1 cellular context compared by ENCODE assay signal in genomic region chr11:68309621-68310185, GRCh38.
TF ChIP-seq lines count a peak whose summit lies in the region.

No MANE protein-coding gene starts in this region.

TF ChIP-seq in HepG2, 621 proteins besides CTCF, POLR2A, EP300 and RAD21 (continued from another document and continues in another):
- TF ChIP-seq, protein P1, sequence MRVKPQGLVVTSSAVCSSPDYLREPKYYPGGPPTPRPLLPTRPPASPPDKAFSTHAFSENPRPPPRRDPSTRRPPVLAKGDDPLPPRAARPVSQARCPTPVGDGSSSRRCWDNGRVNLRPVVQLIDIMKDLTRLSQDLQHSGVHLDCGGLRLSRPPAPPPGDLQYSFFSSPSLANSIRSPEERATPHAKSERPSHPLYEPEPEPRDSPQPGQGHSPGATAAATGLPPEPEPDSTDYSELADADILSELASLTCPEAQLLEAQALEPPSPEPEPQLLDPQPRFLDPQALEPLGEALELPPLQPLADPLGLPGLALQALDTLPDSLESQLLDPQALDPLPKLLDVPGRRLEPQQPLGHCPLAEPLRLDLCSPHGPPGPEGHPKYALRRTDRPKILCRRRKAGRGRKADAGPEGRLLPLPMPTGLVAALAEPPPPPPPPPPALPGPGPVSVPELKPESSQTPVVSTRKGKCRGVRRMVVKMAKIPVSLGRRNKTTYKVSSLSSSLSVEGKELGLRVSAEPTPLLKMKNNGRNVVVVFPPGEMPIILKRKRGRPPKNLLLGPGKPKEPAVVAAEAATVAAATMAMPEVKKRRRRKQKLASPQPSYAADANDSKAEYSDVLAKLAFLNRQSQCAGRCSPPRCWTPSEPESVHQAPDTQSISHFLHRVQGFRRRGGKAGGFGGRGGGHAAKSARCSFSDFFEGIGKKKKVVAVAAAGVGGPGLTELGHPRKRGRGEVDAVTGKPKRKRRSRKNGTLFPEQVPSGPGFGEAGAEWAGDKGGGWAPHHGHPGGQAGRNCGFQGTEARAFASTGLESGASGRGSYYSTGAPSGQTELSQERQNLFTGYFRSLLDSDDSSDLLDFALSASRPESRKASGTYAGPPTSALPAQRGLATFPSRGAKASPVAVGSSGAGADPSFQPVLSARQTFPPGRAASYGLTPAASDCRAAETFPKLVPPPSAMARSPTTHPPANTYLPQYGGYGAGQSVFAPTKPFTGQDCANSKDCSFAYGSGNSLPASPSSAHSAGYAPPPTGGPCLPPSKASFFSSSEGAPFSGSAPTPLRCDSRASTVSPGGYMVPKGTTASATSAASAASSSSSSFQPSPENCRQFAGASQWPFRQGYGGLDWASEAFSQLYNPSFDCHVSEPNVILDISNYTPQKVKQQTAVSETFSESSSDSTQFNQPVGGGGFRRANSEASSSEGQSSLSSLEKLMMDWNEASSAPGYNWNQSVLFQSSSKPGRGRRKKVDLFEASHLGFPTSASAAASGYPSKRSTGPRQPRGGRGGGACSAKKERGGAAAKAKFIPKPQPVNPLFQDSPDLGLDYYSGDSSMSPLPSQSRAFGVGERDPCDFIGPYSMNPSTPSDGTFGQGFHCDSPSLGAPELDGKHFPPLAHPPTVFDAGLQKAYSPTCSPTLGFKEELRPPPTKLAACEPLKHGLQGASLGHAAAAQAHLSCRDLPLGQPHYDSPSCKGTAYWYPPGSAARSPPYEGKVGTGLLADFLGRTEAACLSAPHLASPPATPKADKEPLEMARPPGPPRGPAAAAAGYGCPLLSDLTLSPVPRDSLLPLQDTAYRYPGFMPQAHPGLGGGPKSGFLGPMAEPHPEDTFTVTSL (CRISPR knock-in tag; IDR thresholded peaks at IDR 0.05; ENCODE audit: borderline replicate concordance), result peak; percentile 41; the same call in 1 of the 2 replicates
- TF ChIP-seq PITX1 (CRISPR knock-in tag; IDR thresholded peaks at IDR 0.05), result 0 out of 2 replicates have a peak, but pooled peaks have one; percentile 19
- no peak for TF ChIP-seq HOXA9 (CRISPR knock-in tag; IDR thresholded peaks at IDR 0.05; ENCODE audit: borderline replicate concordance)
- TF ChIP-seq ZNF614 (CRISPR knock-in tag; IDR thresholded peaks at IDR 0.05; ENCODE audit: borderline replicate concordance), result no peak
- TF ChIP-seq ZNF598 (CRISPR knock-in tag; IDR thresholded peaks at IDR 0.05; ENCODE audit: borderline replicate concordance), result no peak
- TF ChIP-seq ZKSCAN5 (CRISPR knock-in tag; IDR thresholded peaks at IDR 0.05), result peak; percentile 94
- 0 out of 2 replicates have a peak, but pooled peaks have one; percentile 30 for TF ChIP-seq ZNF710 (CRISPR knock-in tag; IDR thresholded peaks at IDR 0.05; ENCODE audit: borderline replicate concordance)
- TF ChIP-seq ELK4 (CRISPR knock-in tag; IDR thresholded peaks at IDR 0.05; ENCODE audit: borderline replicate concordance), result no peak
- no peak for TF ChIP-seq EEA1 (CRISPR knock-in tag; IDR thresholded peaks at IDR 0.05; ENCODE audit: borderline replicate concordance)
- TF ChIP-seq ZNF841 (CRISPR knock-in tag; IDR thresholded peaks at IDR 0.05; ENCODE audit: borderline replicate concordance), result no peak
- TF ChIP-seq, protein P2, sequence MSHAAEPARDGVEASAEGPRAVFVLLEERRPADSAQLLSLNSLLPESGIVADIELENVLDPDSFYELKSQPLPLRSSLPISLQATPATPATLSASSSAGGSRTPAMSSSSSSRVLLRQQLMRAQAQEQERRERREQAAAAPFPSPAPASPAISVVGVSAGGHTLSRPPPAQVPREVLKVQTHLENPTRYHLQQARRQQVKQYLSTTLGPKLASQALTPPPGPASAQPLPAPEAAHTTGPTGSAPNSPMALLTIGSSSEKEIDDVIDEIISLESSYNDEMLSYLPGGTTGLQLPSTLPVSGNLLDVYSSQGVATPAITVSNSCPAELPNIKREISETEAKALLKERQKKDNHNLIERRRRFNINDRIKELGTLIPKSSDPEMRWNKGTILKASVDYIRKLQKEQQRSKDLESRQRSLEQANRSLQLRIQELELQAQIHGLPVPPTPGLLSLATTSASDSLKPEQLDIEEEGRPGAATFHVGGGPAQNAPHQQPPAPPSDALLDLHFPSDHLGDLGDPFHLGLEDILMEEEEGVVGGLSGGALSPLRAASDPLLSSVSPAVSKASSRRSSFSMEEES (CRISPR knock-in tag; IDR thresholded peaks at IDR 0.05), result no peak
- no peak for TF ChIP-seq ZNF263 (CRISPR knock-in tag; IDR thresholded peaks at IDR 0.05)
- TF ChIP-seq, protein P3, sequence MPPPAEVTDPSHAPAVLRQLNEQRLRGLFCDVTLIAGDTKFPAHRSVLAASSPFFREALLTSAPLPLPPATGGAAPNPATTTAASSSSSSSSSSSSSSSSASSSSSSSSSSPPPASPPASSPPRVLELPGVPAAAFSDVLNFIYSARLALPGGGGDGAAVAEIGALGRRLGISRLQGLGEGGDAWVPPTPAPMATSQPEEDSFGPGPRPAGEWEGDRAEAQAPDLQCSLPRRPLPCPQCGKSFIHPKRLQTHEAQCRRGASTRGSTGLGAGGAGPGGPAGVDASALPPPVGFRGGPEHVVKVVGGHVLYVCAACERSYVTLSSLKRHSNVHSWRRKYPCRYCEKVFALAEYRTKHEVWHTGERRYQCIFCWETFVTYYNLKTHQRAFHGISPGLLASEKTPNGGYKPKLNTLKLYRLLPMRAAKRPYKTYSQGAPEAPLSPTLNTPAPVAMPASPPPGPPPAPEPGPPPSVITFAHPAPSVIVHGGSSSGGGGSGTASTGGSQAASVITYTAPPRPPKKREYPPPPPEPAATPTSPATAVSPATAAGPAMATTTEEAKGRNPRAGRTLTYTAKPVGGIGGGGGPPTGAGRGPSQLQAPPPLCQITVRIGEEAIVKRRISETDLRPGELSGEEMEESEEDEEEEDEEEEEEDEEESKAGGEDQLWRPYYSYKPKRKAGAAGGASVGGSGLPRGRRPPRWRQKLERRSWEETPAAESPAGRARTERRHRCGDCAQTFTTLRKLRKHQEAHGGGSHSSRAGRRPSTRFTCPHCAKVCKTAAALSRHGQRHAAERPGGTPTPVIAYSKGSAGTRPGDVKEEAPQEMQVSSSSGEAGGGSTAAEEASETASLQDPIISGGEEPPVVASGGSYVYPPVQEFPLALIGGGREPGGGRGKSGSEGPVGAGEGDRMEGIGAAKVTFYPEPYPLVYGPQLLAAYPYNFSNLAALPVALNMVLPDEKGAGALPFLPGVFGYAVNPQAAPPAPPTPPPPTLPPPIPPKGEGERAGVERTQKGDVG (CRISPR knock-in tag; IDR thresholded peaks at IDR 0.05; ENCODE audit: borderline replicate concordance), result no peak
- no peak for TF ChIP-seq ZNF563 (CRISPR knock-in tag; IDR thresholded peaks at IDR 0.05)
- no peak for TF ChIP-seq ARHGAP35 (CRISPR knock-in tag; IDR thresholded peaks at IDR 0.05; ENCODE audit: borderline replicate concordance)
- no peak for TF ChIP-seq NFYC (CRISPR knock-in tag; IDR thresholded peaks at IDR 0.05)
- TF ChIP-seq MIXL1 (CRISPR knock-in tag; IDR thresholded peaks at IDR 0.05), result no peak
- TF ChIP-seq ZNF776 (CRISPR knock-in tag; IDR thresholded peaks at IDR 0.05), result no peak
- no peak for TF ChIP-seq KMT2B (CRISPR knock-in tag; IDR thresholded peaks at IDR 0.05)
- no peak for TF ChIP-seq JUND (CRISPR knock-in tag; IDR thresholded peaks at IDR 0.05)
- TF ChIP-seq ZNF878 (CRISPR knock-in tag; IDR thresholded peaks at IDR 0.05), result no peak
- TF ChIP-seq SCMH1 (CRISPR knock-in tag; IDR thresholded peaks at IDR 0.05; ENCODE audit: borderline replicate concordance), result no peak
- no peak for TF ChIP-seq MED8 (CRISPR knock-in tag; IDR thresholded peaks at IDR 0.05; ENCODE audit: insufficient replicate concordance)
- TF ChIP-seq, protein P4, sequence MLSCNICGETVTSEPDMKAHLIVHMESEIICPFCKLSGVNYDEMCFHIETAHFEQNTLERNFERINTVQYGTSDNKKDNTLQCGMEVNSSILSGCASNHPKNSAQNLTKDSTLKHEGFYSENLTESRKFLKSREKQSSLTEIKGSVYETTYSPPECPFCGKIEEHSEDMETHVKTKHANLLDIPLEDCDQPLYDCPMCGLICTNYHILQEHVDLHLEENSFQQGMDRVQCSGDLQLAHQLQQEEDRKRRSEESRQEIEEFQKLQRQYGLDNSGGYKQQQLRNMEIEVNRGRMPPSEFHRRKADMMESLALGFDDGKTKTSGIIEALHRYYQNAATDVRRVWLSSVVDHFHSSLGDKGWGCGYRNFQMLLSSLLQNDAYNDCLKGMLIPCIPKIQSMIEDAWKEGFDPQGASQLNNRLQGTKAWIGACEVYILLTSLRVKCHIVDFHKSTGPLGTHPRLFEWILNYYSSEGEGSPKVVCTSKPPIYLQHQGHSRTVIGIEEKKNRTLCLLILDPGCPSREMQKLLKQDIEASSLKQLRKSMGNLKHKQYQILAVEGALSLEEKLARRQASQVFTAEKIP (CRISPR knock-in tag; IDR thresholded peaks at IDR 0.05; ENCODE audit: borderline replicate concordance), result no peak
- no peak for TF ChIP-seq FOXP4 (CRISPR knock-in tag; IDR thresholded peaks at IDR 0.05)
- TF ChIP-seq ZHX2 (IDR thresholded peaks at IDR 0.05; ENCODE audit: low read depth), result no peak
- TF ChIP-seq ZHX2 (CRISPR knock-in tag; IDR thresholded peaks at IDR 0.05; ENCODE audit: borderline replicate concordance), result no peak
- no peak for TF ChIP-seq MTF1 (CRISPR knock-in tag; IDR thresholded peaks at IDR 0.05)
- TF ChIP-seq ARNT2 (CRISPR knock-in tag; IDR thresholded peaks at IDR 0.05; ENCODE audit: low read depth), result no peak
- no peak for TF ChIP-seq ZNF569 (CRISPR knock-in tag; IDR thresholded peaks at IDR 0.05; ENCODE audit: borderline replicate concordance)
- no peak for TF ChIP-seq FOXM1 (CRISPR knock-in tag; IDR thresholded peaks at IDR 0.05)
- TF ChIP-seq BRD4 (CRISPR knock-in tag; IDR thresholded peaks at IDR 0.05), result no peak
- TF ChIP-seq MBNL3 (CRISPR knock-in tag; conservative IDR thresholded peaks at IDR 0.05), result no peak
- peak; percentile 67 for TF ChIP-seq ZFX (CRISPR knock-in tag; IDR thresholded peaks at IDR 0.05; ENCODE audit: low read depth)
